Comparison of ENCODE assay signal across 9 cellular contexts in the genomic region with DNA sequence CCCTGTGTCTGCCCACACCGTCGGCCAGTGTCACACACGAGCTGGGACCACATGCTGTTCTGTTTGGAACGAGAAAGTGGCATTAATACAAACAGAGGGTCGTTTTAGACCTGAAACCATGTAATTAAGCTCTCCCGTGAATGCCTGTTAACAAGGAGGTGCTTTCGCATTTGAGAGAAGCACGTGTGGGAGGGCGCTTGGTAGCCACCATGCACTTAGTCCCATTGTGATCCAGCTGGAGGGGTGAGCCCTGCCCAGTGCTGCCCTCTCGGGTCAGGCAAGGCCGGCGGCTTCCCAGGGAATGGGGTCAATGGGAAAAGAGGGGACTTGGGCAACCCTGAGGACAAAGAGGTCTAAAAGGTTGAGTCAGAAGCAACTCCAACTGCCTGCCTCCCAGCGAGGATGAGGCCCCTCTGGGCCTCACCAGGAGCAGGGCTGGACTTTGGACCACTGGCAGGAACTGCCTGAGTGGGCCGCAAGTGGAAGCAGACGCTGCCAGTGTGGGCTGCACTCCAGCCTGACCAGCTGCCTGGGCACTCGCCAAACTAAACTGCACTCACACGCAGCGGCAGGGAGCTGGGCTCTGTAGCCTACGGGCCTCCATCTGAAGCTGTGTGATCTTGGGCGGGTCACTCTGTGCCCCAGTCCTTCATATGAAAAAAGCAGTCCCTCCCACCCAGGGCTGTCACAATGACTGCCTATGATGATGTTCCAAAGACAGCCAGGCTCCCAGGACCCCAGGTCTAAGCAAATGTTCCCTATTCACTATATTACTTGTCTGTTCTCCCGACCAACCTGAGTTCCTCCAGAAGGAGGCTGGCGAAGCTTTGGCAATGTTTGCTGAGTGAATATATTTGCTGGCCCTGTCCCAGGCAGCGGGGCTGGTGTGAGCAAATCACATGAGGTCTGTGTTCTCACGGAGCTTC.
DNase-seq lines count a peak whose midpoint lies in the region; ATAC-seq, FAIRE-seq and TF ChIP-seq lines count a peak whose summit lies in the region.
"Had no signal": no experiment of that assay in that cellular context is flagged by ENCODE, and none has a peak within 500 bp of the region (broad histone marks: within the 10 kb centered on the region; RNA-seq: fewer than 3 reads in every experiment).

No MANE protein-coding gene starts in this region.

- no peaks in the 10 kb centered on the region for H4K20me1 ChIP-seq in SK-N-SH (ENCODE audit: insufficient read depth)

- H3K4me3 ChIP-seq in SK-N-SH (ENCODE audit: low read depth in 2 of 2, low read length in 1 of 2) (no peak overlapping the region), small intestine (ENCODE audit: low read depth in 1 of 2, low read length in 2 of 2) (no peak overlapping the region)

- peaks cover 3 to 11% of the 10 kb centered on the region in 2 experiments for H3K36me3 ChIP-seq in SK-N-SH (replicated peaks in 1 of 2; ENCODE audit: control insufficient read depth in 1 of 2, insufficient read depth in 2 of 2, low read length in 1 of 2)
- peaks cover 0 to 2% of the 10 kb centered on the region in 2 donors for H3K36me3 ChIP-seq in small intestine (ENCODE audit: control insufficient read depth in 2 of 2, insufficient read depth in 2 of 2, low read length in 2 of 2)

- no peaks in the 10 kb centered on the region for H3K9me3 ChIP-seq in SK-N-SH
- no peaks in the 10 kb centered on the region for H3K9me3 ChIP-seq in small intestine (ENCODE audit: control insufficient read depth, low read depth)

- WGBS in SK-N-SH (ENCODE audit: low lambda C conversion rate) = 96% methylated on average over 17 of the region's 24 CpGs
- 41 to 64% (median 52%) methylated on average over 24 of the region's 24 CpGs for WGBS in small intestine, 3 donors

- no peak for TF ChIP-seq RAD21 in SK-N-SH (IDR thresholded peaks at IDR 0.05; ENCODE audit: low read length)

- no peaks in the 10 kb centered on the region for H3F3A ChIP-seq in SK-N-SH (replicated peaks; ENCODE audit: insufficient read depth)

- H2AFZ ChIP-seq in SK-N-SH (ENCODE audit: low read depth) = no peak overlapping the region

- TF ChIP-seq EP300 in SK-N-SH (IDR thresholded peaks at IDR 0.05; ENCODE audit: borderline replicate concordance in 1 of 2, low read depth in 1 of 2, low read length in 1 of 2) = no peak

- H3K79me2 ChIP-seq in SK-N-SH (ENCODE audit: insufficient read depth) = no peaks in the 10 kb centered on the region

- CTCF ChIA-PET in SK-N-SH (lab: Yijun Ruan, JAX) = interaction anchor here (1.0 to 1.3 kb wide), 2 partner anchors 54 to 93 kb away, joined by 3 read pairs; no protein-coding TSS in a partner anchor

- H3K4me2 ChIP-seq in SK-N-SH = no peak overlapping the region

- H3K27me3 ChIP-seq in SK-N-SH (ENCODE audit: insufficient read depth) (no peaks in the 10 kb centered on the region), small intestine (ENCODE audit: control insufficient read depth in 2 of 2, insufficient read depth in 2 of 2, low read length in 2 of 2) (no peaks in the 10 kb centered on the region)

- intact Hi-C loops in left ventricle myocardium superior (cut with micrococcal nuclease) = no loop called here

- H3K4me1 ChIP-seq in SK-N-SH (ENCODE audit: control insufficient read depth in 1 of 2, insufficient read depth in 2 of 2, low read depth in 1 of 2, low read length in 1 of 2) (peaks cover 0 to 27% of the 10 kb centered on the region in 2 experiments; a peak in 1 of 4 replicates), small intestine (ENCODE audit: control insufficient read depth in 2 of 2, insufficient read depth in 1 of 2, low read depth in 1 of 2, low read length in 1 of 2) (no peaks in the 10 kb centered on the region)

- no peak for FAIRE-seq in small intestine (lab: Jason Lieb, UNC)

- H3K9me2 ChIP-seq in SK-N-SH = no peaks in the 10 kb centered on the region

- no peak for TF ChIP-seq CTCF in SK-N-SH (IDR thresholded peaks at IDR 0.05)

- H3K27ac ChIP-seq in SK-N-SH (ENCODE audit: low read depth in 2 of 2, low read length in 1 of 2) = peak overlapping the region in 1 of 2 experiments; percentile 25; a peak in 1 of 4 replicates
- no peak overlapping the region for H3K27ac ChIP-seq in small intestine (ENCODE audit: low read depth in 1 of 2, low read length in 1 of 2)

- DNase-seq in HuH-7.5 (ENCODE audit: low spot score) (peak; percentile 58), SK-N-SH (peak; percentile 41), left ventricle myocardium superior (peak; percentile 37), small intestine (peak; percentile 40), inferior parietal cortex (ENCODE audit: extremely low spot score) (no peak)
- DNase-seq: activated CD8-positive, alpha-beta memory T cell treated with anti-CD3 and anti-CD28 coated beads, Interleukin-2, amount 50 U/mL, for 4 hours; MV-4-11 had no signal

- POLR2A ChIA-PET in SK-N-SH (lab: Yijun Ruan, JAX) = no interaction called here

- ATAC-seq in left ventricle myocardium superior = no peak
- no peak for ATAC-seq in GM18519 (IDR thresholded peaks at IDR 0.05; ENCODE audit: low FRiP score, unreplicated experiment)
- no peak for ATAC-seq in HG02678 (IDR thresholded peaks at IDR 0.05; ENCODE audit: unreplicated experiment)

- H3K9ac ChIP-seq in SK-N-SH = no peak overlapping the region

TF ChIP-seq in SK-N-SH, 30 proteins besides CTCF, POLR2A, EP300 and RAD21 (continues in another document):
- TF ChIP-seq TAF1 (IDR thresholded peaks at IDR 0.05; ENCODE audit: borderline replicate concordance, low read depth, low read length) = no peak
- TF ChIP-seq RFX5 (IDR thresholded peaks at IDR 0.05; ENCODE audit: low read length) = no peak
- TF ChIP-seq, protein P1, sequence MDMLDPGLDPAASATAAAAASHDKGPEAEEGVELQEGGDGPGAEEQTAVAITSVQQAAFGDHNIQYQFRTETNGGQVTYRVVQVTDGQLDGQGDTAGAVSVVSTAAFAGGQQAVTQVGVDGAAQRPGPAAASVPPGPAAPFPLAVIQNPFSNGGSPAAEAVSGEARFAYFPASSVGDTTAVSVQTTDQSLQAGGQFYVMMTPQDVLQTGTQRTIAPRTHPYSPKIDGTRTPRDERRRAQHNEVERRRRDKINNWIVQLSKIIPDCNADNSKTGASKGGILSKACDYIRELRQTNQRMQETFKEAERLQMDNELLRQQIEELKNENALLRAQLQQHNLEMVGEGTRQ (IDR thresholded peaks at IDR 0.05; ENCODE audit: borderline replicate concordance, low read depth, low read length) = no peak
- TF ChIP-seq TEAD4 (IDR thresholded peaks at IDR 0.05; ENCODE audit: borderline replicate concordance, insufficient read depth) = no peak
- TF ChIP-seq ZBTB33 (IDR thresholded peaks at IDR 0.05; ENCODE audit: borderline replicate concordance, low read depth) = no peak
- TF ChIP-seq GATA2 (CRISPR knock-in tag; IDR thresholded peaks at IDR 0.05) = no peak
- no peak for TF ChIP-seq FOSL2 (IDR thresholded peaks at IDR 0.05; ENCODE audit: borderline replicate concordance, low read depth)
- TF ChIP-seq, protein P2, sequence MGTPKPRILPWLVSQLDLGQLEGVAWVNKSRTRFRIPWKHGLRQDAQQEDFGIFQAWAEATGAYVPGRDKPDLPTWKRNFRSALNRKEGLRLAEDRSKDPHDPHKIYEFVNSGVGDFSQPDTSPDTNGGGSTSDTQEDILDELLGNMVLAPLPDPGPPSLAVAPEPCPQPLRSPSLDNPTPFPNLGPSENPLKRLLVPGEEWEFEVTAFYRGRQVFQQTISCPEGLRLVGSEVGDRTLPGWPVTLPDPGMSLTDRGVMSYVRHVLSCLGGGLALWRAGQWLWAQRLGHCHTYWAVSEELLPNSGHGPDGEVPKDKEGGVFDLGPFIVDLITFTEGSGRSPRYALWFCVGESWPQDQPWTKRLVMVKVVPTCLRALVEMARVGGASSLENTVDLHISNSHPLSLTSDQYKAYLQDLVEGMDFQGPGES (IDR thresholded peaks at IDR 0.05; ENCODE audit: low read depth, low read length) = no peak
- TF ChIP-seq, protein P3, sequence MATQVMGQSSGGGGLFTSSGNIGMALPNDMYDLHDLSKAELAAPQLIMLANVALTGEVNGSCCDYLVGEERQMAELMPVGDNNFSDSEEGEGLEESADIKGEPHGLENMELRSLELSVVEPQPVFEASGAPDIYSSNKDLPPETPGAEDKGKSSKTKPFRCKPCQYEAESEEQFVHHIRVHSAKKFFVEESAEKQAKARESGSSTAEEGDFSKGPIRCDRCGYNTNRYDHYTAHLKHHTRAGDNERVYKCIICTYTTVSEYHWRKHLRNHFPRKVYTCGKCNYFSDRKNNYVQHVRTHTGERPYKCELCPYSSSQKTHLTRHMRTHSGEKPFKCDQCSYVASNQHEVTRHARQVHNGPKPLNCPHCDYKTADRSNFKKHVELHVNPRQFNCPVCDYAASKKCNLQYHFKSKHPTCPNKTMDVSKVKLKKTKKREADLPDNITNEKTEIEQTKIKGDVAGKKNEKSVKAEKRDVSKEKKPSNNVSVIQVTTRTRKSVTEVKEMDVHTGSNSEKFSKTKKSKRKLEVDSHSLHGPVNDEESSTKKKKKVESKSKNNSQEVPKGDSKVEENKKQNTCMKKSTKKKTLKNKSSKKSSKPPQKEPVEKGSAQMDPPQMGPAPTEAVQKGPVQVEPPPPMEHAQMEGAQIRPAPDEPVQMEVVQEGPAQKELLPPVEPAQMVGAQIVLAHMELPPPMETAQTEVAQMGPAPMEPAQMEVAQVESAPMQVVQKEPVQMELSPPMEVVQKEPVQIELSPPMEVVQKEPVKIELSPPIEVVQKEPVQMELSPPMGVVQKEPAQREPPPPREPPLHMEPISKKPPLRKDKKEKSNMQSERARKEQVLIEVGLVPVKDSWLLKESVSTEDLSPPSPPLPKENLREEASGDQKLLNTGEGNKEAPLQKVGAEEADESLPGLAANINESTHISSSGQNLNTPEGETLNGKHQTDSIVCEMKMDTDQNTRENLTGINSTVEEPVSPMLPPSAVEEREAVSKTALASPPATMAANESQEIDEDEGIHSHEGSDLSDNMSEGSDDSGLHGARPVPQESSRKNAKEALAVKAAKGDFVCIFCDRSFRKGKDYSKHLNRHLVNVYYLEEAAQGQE (IDR thresholded peaks at IDR 0.05; ENCODE audit: low read depth, low read length) = no peak
- TF ChIP-seq CHD2 (IDR thresholded peaks at IDR 0.05; ENCODE audit: low read length, partially characterized antibody) = no peak
